30 cellular contexts compared by ENCODE assay signal in the genomic region with DNA sequence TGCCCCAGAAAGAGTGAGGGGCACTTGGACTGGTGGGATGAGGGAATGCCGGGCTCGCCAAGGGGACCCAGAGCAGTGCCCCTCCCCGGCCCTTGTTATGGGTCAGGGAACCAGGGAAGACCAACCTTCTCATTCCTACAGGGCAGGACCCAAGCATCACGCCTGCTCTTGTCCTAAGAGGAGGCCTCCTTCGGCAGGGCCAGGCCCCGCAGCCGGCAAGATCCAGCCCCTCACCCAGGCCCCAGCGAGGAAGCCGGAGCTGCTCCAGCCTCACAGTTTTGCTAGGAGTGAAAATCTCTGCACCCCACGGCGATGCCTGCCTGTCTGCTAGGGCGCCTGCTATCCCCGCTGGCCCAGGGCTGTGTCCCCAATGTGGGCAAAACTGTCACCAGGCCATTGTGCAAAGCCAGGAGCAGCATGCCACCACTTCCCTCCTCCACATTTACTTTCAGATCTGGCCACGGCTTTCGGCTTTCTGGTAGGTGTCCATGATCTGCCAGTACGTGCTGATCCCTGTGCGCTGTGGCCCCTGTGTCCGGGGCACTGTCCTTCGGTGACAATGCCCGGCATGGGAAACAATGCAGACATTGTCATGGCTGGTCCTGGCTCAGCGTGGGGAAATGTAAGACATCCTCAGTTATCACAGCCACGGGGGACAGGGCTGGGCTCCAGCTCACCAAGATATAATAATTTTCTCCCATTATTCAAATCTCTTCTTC. TPM values are rescaled to one million over a fixed set of nuclear protein-coding genes. Genes with fewer than 3 reads are reported as not detected.
A peak's percentile ranks its signal among the peaks of the same experiment; 100 is the strongest.
DNase-seq lines count a peak whose midpoint lies in the region; ATAC-seq and TF ChIP-seq lines count a peak whose summit lies in the region.
"Had no signal": no experiment of that assay in that cellular context is flagged by ENCODE, and none has a peak within 500 bp of the region (broad histone marks: within the 10 kb centered on the region; RNA-seq: fewer than 3 reads in every experiment).

No MANE protein-coding gene starts in this region.

- no peaks in the 10 kb centered on the region for H3K36me3 Mint-ChIP-seq in activated T-helper 17 cell treated with anti-CD3 and anti-CD28 coated beads, Interleukin-2, amount 50 U/mL, for 72 hours (ENCODE audit: low read depth)
- H3K36me3 Mint-ChIP-seq: CD8-positive, alpha-beta T cell; natural killer cell; stimulated activated naive B cell treated with anti-CD40 and anti-IgM and Interleukin-4, amounts not matched to agents 10 μg/mL and 1 μg/mL and 100 μg/mL, for 72 hours had no signal

- 82 to 94% (median 89%) methylated on average over 16 to 22 of the region's 22 CpGs for WGBS in spleen, 5 donors

- no peaks in the 10 kb centered on the region for H3F3A ChIP-seq in Loucy (ENCODE audit: low read depth)

- H3K9me3 ChIP-seq in Loucy (ENCODE audit: insufficient read depth, low read depth, low read length) (no peaks in the 10 kb centered on the region), spleen (no peaks in the 10 kb centered on the region)
- H3K9me3 ChIP-seq: ascending aorta, psoas muscle, tibial artery had no signal

- no peaks in the 10 kb centered on the region for H3K9me3 Mint-ChIP-seq in activated T-helper 17 cell treated with anti-CD3 and anti-CD28 coated beads, Interleukin-2, amount 50 U/mL, for 72 hours
- H3K9me3 Mint-ChIP-seq: CD8-positive, alpha-beta T cell; central memory CD8-positive, alpha-beta T cell; natural killer cell; stimulated activated naive B cell treated with anti-CD40 and anti-IgM and Interleukin-4, amounts not matched to agents 10 μg/mL and 1 μg/mL and 100 μg/mL, for 72 hours had no signal

- H3K27me3 ChIP-seq in Loucy (ENCODE audit: insufficient read depth, low read length, poor library complexity, severe bottlenecking) (no peaks in the 10 kb centered on the region), dorsolateral prefrontal cortex (peaks cover 0 to 24% (median 0%) of the 10 kb centered on the region in 45 donors), spleen (replicated peaks in 1 of 7) (peaks cover 0 to 56% (median 20%) of the 10 kb centered on the region in 7 donors)
- H3K27me3 ChIP-seq: ascending aorta had no signal

- no peak for TF ChIP-seq POLR2A in spleen (IDR thresholded peaks at IDR 0.05)

- H3K36me3 ChIP-seq in Loucy (ENCODE audit: insufficient read depth, low read length) (no peaks in the 10 kb centered on the region), spleen (no peaks in the 10 kb centered on the region)
- H3K36me3 ChIP-seq: ascending aorta, tibial artery had no signal

- H3K4me3 ChIP-seq in Loucy (ENCODE audit: low read length, poor library complexity, severe bottlenecking) (no peak overlapping the region), dorsolateral prefrontal cortex (peak overlapping the region in 23 of 59 donors; percentile 7 to 53 (median 25)), spleen (no peak overlapping the region)
- H3K4me3 ChIP-seq: ascending aorta, GM12878, psoas muscle, tibial artery had no signal

- H3K4me1 ChIP-seq in Loucy (ENCODE audit: insufficient read depth, low read length, poor library complexity, severe bottlenecking) (peaks cover 84% of the 10 kb centered on the region), spleen (peaks cover 0 to 22% (median 4%) of the 10 kb centered on the region in 6 donors)
- H3K4me1 ChIP-seq: psoas muscle, tibial artery had no signal

- no peaks in the 10 kb centered on the region for H3K27me3 Mint-ChIP-seq in activated T-helper 17 cell treated with anti-CD3 and anti-CD28 coated beads, Interleukin-2, amount 50 U/mL, for 72 hours
- H3K27me3 Mint-ChIP-seq: central memory CD8-positive, alpha-beta T cell had no signal

- H3K9ac ChIP-seq in Loucy (ENCODE audit: low read depth, low read length, poor library complexity, severe bottlenecking): peak overlapping the region; percentile 81
- H3K9ac ChIP-seq: KMS-11 had no signal

- no peak overlapping the region for H2AFZ ChIP-seq in Loucy (ENCODE audit: low read length)

- peak overlapping the region; percentile 20 to 97 (median 86) for H3K27ac ChIP-seq in dorsolateral prefrontal cortex
- no peak overlapping the region for H3K27ac ChIP-seq in spleen
- H3K27ac ChIP-seq: ascending aorta, epithelial cell of prostate, KMS-11, psoas muscle, tibial artery had no signal

- DNase-seq in dorsolateral prefrontal cortex (peak in 9 of 10 donors; percentile 62 to 86 (median 73)), mesenteric fat pad (ENCODE audit: low spot score) (peak; percentile 87), spleen (peak; percentile 61), germinal center (ENCODE audit: low spot score) (no peak)
- DNase-seq: activated CD8-positive, alpha-beta T cell treated with anti-CD3 and anti-CD28 coated beads, Interleukin-2, amount 10 ng/mL, durations not matched to agents 7 days and 5 days; activated naive CD4-positive, alpha-beta T cell treated with anti-CD3 and anti-CD28 coated beads, Interleukin-2, amount 50 U/mL, for 16 hours; DND-41; mesendoderm; natural killer cell; NCI-H1930; NCI-H345; NCI-H774; stimulated activated CD4-positive, alpha-beta T cell treated with anti-CD3 and anti-CD28 coated beads, Interleukin-2, amount 100 ng/mL, for 48 hours; stimulated activated naive B cell treated with anti-CD40 and anti-IgM and Interleukin-4, amounts not matched to agents 10 μg/mL and 1 μg/mL and 100 μg/mL, for 72 hours; T-helper 9 cell had no signal

- TF ChIP-seq CTCF in Loucy (conservative IDR thresholded peaks at IDR 0.05; ENCODE audit: low read length) (no peak), dorsolateral prefrontal cortex (IDR thresholded peaks at IDR 0.05 in 54 of 56, conservative IDR thresholded peaks at IDR 0.05 in 2 of 56; ENCODE audit: low read depth in 1 of 56, partially characterized antibody in 56 of 56) (peak in 1 of 56 donors; percentile 16), spleen (IDR thresholded peaks at IDR 0.05 in 8 of 11, conservative IDR thresholded peaks at IDR 0.05 in 3 of 11) (no peak)

- ATAC-seq in HG03439 (IDR thresholded peaks at IDR 0.05; ENCODE audit: unreplicated experiment): no peak
- ATAC-seq in activated T-helper 17 cell treated with anti-CD3 and anti-CD28 coated beads, Interleukin-2, amount 50 U/mL, for 72 hours (replicated peaks): no peak
- ATAC-seq in HG02642 (IDR thresholded peaks at IDR 0.05; ENCODE audit: poor library complexity, unreplicated experiment): no peak
- ATAC-seq: activated CD8-positive, alpha-beta T cell treated with anti-CD3 and anti-CD28 coated beads, Interleukin-2, amount 10 ng/mL, durations not matched to agents 7 days and 5 days; CD8-positive, alpha-beta T cell; GM12878; natural killer cell; stimulated activated naive B cell treated with anti-CD40 and anti-IgM and Interleukin-4, amounts not matched to agents 10 μg/mL and 1 μg/mL and 100 μg/mL, for 72 hours had no signal

- H3K79me2 ChIP-seq in Loucy (ENCODE audit: insufficient read depth, low read length): no peaks in the 10 kb centered on the region

- H3K4me1 Mint-ChIP-seq in activated T-helper 17 cell treated with anti-CD3 and anti-CD28 coated beads, Interleukin-2, amount 50 U/mL, for 72 hours: no peaks in the 10 kb centered on the region
- H3K4me1 Mint-ChIP-seq: natural killer cell; stimulated activated naive B cell treated with anti-CD40 and anti-IgM and Interleukin-4, amounts not matched to agents 10 μg/mL and 1 μg/mL and 100 μg/mL, for 72 hours had no signal

- no peaks in the 10 kb centered on the region for H4K20me1 ChIP-seq in Loucy (ENCODE audit: insufficient read depth, low read length, poor library complexity, severe bottlenecking)

- H3K4me3 Mint-ChIP-seq in activated T-helper 17 cell treated with anti-CD3 and anti-CD28 coated beads, Interleukin-2, amount 50 U/mL, for 72 hours: no peak overlapping the region
- H3K4me3 Mint-ChIP-seq: activated CD8-positive, alpha-beta T cell treated with anti-CD3 and anti-CD28 coated beads, Interleukin-2, amount 10 ng/mL, durations not matched to agents 7 days and 5 days; CD8-positive, alpha-beta T cell; central memory CD8-positive, alpha-beta T cell; natural killer cell; stimulated activated naive B cell treated with anti-CD40 and anti-IgM and Interleukin-4, amounts not matched to agents 10 μg/mL and 1 μg/mL and 100 μg/mL, for 72 hours had no signal

- H3K9me2 ChIP-seq in Loucy (replicated peaks; ENCODE audit: low read depth, low read length): no peaks in the 10 kb centered on the region

- intact Hi-C loops in dorsolateral prefrontal cortex (cut with DNase I): no loop called here
- intact Hi-C loops in spleen (cut with DNase I; ENCODE audit: low total_unique reads): no loop called here

- H3K4me2 ChIP-seq in Loucy (ENCODE audit: low read depth, low read length, poor library complexity, severe bottlenecking): no peak overlapping the region
- H3K4me2 ChIP-seq: KMS-11 had no signal

- no peak overlapping the region for H3K27ac Mint-ChIP-seq in activated T-helper 17 cell treated with anti-CD3 and anti-CD28 coated beads, Interleukin-2, amount 50 U/mL, for 72 hours
- H3K27ac Mint-ChIP-seq: activated CD8-positive, alpha-beta T cell treated with anti-CD3 and anti-CD28 coated beads, Interleukin-2, amount 10 ng/mL, durations not matched to agents 7 days and 5 days; CD8-positive, alpha-beta T cell; natural killer cell; stimulated activated naive B cell treated with anti-CD40 and anti-IgM and Interleukin-4, amounts not matched to agents 10 μg/mL and 1 μg/mL and 100 μg/mL, for 72 hours had no signal

RNA-seq across cellular contexts. Expression of a gene that starts 9.6 kb away (rescaled TPM):
- total RNA-seq in dorsolateral prefrontal cortex: under 1 TPM in 1 of 120 experiments, not detected in 119; 0.32 TPM
- not detected for total RNA-seq in mesenteric fat pad
- not detected for total RNA-seq in spleen
- polyA plus RNA-seq in spleen: not detected
- total RNA-seq in activated T-helper 17 cell treated with anti-CD3 and anti-CD28 coated beads, Interleukin-2, amount 50 U/mL, for 72 hours: not detected
- total RNA-seq: activated CD8-positive, alpha-beta T cell treated with anti-CD3 and anti-CD28 coated beads, Interleukin-2, amount 10 ng/mL, durations not matched to agents 7 days and 5 days; ascending aorta; CD8-positive, alpha-beta T cell; fibroblast of villous mesenchyme; GM12878; natural killer cell; psoas muscle; skeletal muscle tissue had no signal
- polyA plus RNA-seq: GM12878, keratinocyte, psoas muscle had no signal

RNA-seq across cellular contexts. Expression of a gene that starts 38.2 kb away (rescaled TPM):
- 10 to 100 TPM in 119 of 120 experiments, 1 to 10 TPM in 1; 9.8 to 52.0 (median 18.9) TPM for total RNA-seq in dorsolateral prefrontal cortex
- 3.9 TPM for total RNA-seq in mesenteric fat pad
- 1 to 10 TPM in 6 of 7 donors, under 1 TPM in 1; 0.51 to 3.2 (median 1.7) TPM for total RNA-seq in spleen
- polyA plus RNA-seq in spleen: under 1 TPM; 0.43 to 0.99 (median 0.44) TPM
- not detected for total RNA-seq in activated T-helper 17 cell treated with anti-CD3 and anti-CD28 coated beads, Interleukin-2, amount 50 U/mL, for 72 hours
- total RNA-seq: CD8-positive, alpha-beta T cell had no signal
- polyA plus RNA-seq: GM12878 had no signal

Comparison
In these comparisons a context has a peak if more than half of its experiments do, and no peak if none do; other contexts are left out.
1. H3K27ac ChIP-seq: peak in dorsolateral prefrontal cortex (59 of 59); none in spleen (0 of 8).